Comparison of ENCODE assay signal across 8 cellular contexts in genomic region chr4:121950680-121951569, GRCh38. TPM values are rescaled to one million over a fixed set of nuclear protein-coding genes. Genes with fewer than 3 reads are reported as not detected.
DNase-seq lines count a peak whose midpoint lies in the region; ATAC-seq, FAIRE-seq and TF ChIP-seq lines count a peak whose summit lies in the region.

No MANE protein-coding gene starts in this region.

- ATAC-seq in GM18861 (IDR thresholded peaks at IDR 0.05; ENCODE audit: unreplicated experiment) (peak; percentile 8), HG02678 (IDR thresholded peaks at IDR 0.05; ENCODE audit: unreplicated experiment) (peak; percentile 22)

- H3K4me1 ChIP-seq in OCI-LY7 (ENCODE audit: insufficient read depth, low read length, poor library complexity, severe bottlenecking) (peaks cover 2% of the 10 kb centered on the region), ascending aorta (no peaks in the 10 kb centered on the region), iPS-15b (ENCODE audit: control insufficient read depth, insufficient read depth, low read length) (peaks cover 5% of the 10 kb centered on the region), small intestine (ENCODE audit: control insufficient read depth in 2 of 2, insufficient read depth in 1 of 2, low read depth in 1 of 2, low read length in 1 of 2) (no peaks in the 10 kb centered on the region)

- peak overlapping the region; percentile 41; the same call in 1 of the 2 replicates for H2AFZ ChIP-seq in OCI-LY7 (ENCODE audit: low read length)

- H3K9me2 ChIP-seq in OCI-LY7 (ENCODE audit: insufficient read depth, low read length), result no peaks in the 10 kb centered on the region

- no peak for TF ChIP-seq CTCF in OCI-LY7 (conservative IDR thresholded peaks at IDR 0.05; ENCODE audit: low read length)
- no peak for TF ChIP-seq CTCF in ascending aorta (IDR thresholded peaks at IDR 0.05)

- H3K79me2 ChIP-seq in OCI-LY7 (ENCODE audit: insufficient read depth, low read depth, low read length), result no peaks in the 10 kb centered on the region

- H3K4me3 ChIP-seq in OCI-LY7 (ENCODE audit: low read depth, low read length, poor library complexity, severe bottlenecking) (peak overlapping the region; percentile 60), ascending aorta (peak overlapping the region; percentile 66 to 83), iPS-15b (ENCODE audit: low read depth, low read length) (peak overlapping the region; percentile 76), small intestine (ENCODE audit: low read depth in 1 of 2, low read length in 2 of 2) (peak overlapping the region; percentile 31 to 55)

- no peak for DNase-seq in OCI-LY7 (ENCODE audit: low spot score)
- peak in 1 of 2 donors; percentile 64 for DNase-seq in ascending aorta (ENCODE audit: low spot score in 2 of 2)
- DNase-seq in small intestine, result peak; percentile 15
- no peak for DNase-seq in globus pallidus (ENCODE audit: low spot score)
- no peak for DNase-seq in RPMI8226

- FAIRE-seq in small intestine (lab: Jason Lieb, UNC), result no peak

- H3K9me3 ChIP-seq in OCI-LY7 (ENCODE audit: low read length) (no peaks in the 10 kb centered on the region), ascending aorta (no peaks in the 10 kb centered on the region), iPS-15b (ENCODE audit: control insufficient read depth, insufficient read depth, low read length) (no peaks in the 10 kb centered on the region), small intestine (ENCODE audit: control insufficient read depth, low read depth) (no peaks in the 10 kb centered on the region)

- H3K27ac ChIP-seq in OCI-LY7 (ENCODE audit: low read depth, low read length, poor library complexity, severe bottlenecking) (no peak overlapping the region), ascending aorta (no peak overlapping the region), small intestine (ENCODE audit: low read depth in 1 of 2, low read length in 1 of 2) (peak overlapping the region in 1 of 2 donors; percentile 20)

- peak overlapping the region; percentile 60 for H3K9ac ChIP-seq in iPS-15b (ENCODE audit: low read depth, low read length)

- H3K36me3 ChIP-seq in OCI-LY7 (ENCODE audit: insufficient read depth, low read length) (no peaks in the 10 kb centered on the region), ascending aorta (no peaks in the 10 kb centered on the region), iPS-15b (ENCODE audit: control insufficient read depth, insufficient read depth, low read length) (no peaks in the 10 kb centered on the region), small intestine (ENCODE audit: control insufficient read depth in 2 of 2, insufficient read depth in 2 of 2, low read length in 2 of 2) (no peaks in the 10 kb centered on the region)

- WGBS in small intestine, 3 donors, result 1 to 2% (median 1%) methylated on average over 60 to 83 of the region's 83 CpGs

- BruUV-seq in OCI-LY7 (replicated peaks; lab: Mats Ljungman, UMichigan), result no TSS peak

- H4K20me1 ChIP-seq in OCI-LY7 (ENCODE audit: insufficient read depth, low read length), result no peaks in the 10 kb centered on the region

- CTCF ChIA-PET in OCI-LY7 (lab: Charles Lee; ENCODE audit: unreplicated experiment), result no interaction called here

- intact Hi-C loops in OCI-LY7 (cut with micrococcal nuclease; ENCODE audit: unreplicated experiment) (no loop called here), ascending aorta (cut with DNase I) (loop anchor here (2.0 kb wide), 1 partner anchor 200 kb away; no protein-coding TSS in a partner anchor)

- no peaks in the 10 kb centered on the region for H3K27me3 ChIP-seq in ascending aorta
- H3K27me3 ChIP-seq in iPS-15b (ENCODE audit: control insufficient read depth, insufficient read depth, low read length), result peaks cover 72% of the 10 kb centered on the region
- H3K27me3 ChIP-seq in small intestine (ENCODE audit: control insufficient read depth in 2 of 2, insufficient read depth in 2 of 2, low read length in 2 of 2), result peaks cover 0 to 7% of the 10 kb centered on the region in 2 donors

- peak overlapping the region; percentile 58; the same call in 1 of the 2 replicates for H3K4me2 ChIP-seq in OCI-LY7 (ENCODE audit: low read length)

- POLR2A ChIA-PET in OCI-LY7 (lab: Charles Lee), result no interaction called here

RNA-seq across cellular contexts. Expression of gene TRPC3, which starts 0.9 kb away (rescaled TPM):
- 0.50 TPM in 1 of 2 replicates, not detected in the other for total RNA-seq in OCI-LY7 (2014; rRNA removed; shearing (Covaris generic))
- not detected in 2 replicates for total RNA-seq in OCI-LY7 (2022)
- total RNA-seq in ascending aorta, result 1.1 TPM
- polyA plus RNA-seq in small intestine, result under 1 TPM in 2 of 3 donors, not detected in 1; 0.09 to 0.22 TPM
